ENCODE assay signal across 25 cellular contexts in genomic region chr6:34909484-34909883, GRCh38.
"Had no signal": no experiment of that assay in that cellular context is flagged by ENCODE, and none has a peak within 500 bp of the region (broad histone marks: within the 10 kb centered on the region; RNA-seq: fewer than 3 reads in every experiment).

No MANE protein-coding gene starts in this region.

- H3K4me3 ChIP-seq: body of pancreas, K562, Peyer's patch, SJSA1 had no signal

- H3K36me3 ChIP-seq: Peyer's patch had no signal

- ATAC-seq: activated CD8-positive, alpha-beta T cell treated with anti-CD3 and anti-CD28 coated beads, Interleukin-2, amount 10 ng/mL, durations not matched to agents 7 days and 5 days; body of pancreas; K562; SK-N-SH treated with all-trans-retinoic acid at 6 μM for 48 hours had no signal

- H3K9me3 Mint-ChIP-seq: activated naive CD4-positive, alpha-beta T cell treated with anti-CD3 and anti-CD28 coated beads, Interleukin-2, amount 50 U/mL, for 24 hours had no signal

- DNase-seq: activated CD4-positive, alpha-beta T cell treated with anti-CD3 and anti-CD28 coated beads for 48 hours; activated CD4-positive, alpha-beta T cell treated with anti-CD3 and anti-CD28 coated beads, Interleukin-2, amount 50 U/mL, for 4 hours; activated CD4-positive, CD25-positive, alpha-beta regulatory T cell treated with anti-CD3 and anti-CD28 coated beads, Interleukin-2, amount 50 U/mL, for 72 hours; activated CD8-positive, alpha-beta memory T cell treated with anti-CD3 and anti-CD28 coated beads, Interleukin-2, amount 50 U/mL, for 48 hours; activated CD8-positive, alpha-beta T cell treated with anti-CD3 and anti-CD28 coated beads, Interleukin-2, amount 10 ng/mL, durations not matched to agents 7 days and 5 days; activated naive CD4-positive, alpha-beta T cell; activated T-cell treated with anti-CD3 and anti-CD28 coated beads, Interleukin-2, amount 50 U/mL, for 1 hour; aorta; body of pancreas; central memory CD4-positive, alpha-beta T cell; Karpas-422; MM.1S; NCI-H1105; NCI-H146; NCI-H345; NCI-H510A; NCI-H526 treated with DMSO at 0.1 percent for 48 hours; Peyer's patch; SHP77; SW 1271 had no signal

- H3K27ac Mint-ChIP-seq: activated CD8-positive, alpha-beta T cell treated with anti-CD3 and anti-CD28 coated beads, Interleukin-2, amount 10 ng/mL, durations not matched to agents 7 days and 5 days; activated naive CD4-positive, alpha-beta T cell treated with anti-CD3 and anti-CD28 coated beads, Interleukin-2, amount 50 U/mL, for 24 hours had no signal

- H3K27me3 ChIP-seq: body of pancreas, Peyer's patch, SJSA1 had no signal

- H3K4me3 Mint-ChIP-seq: activated CD8-positive, alpha-beta T cell treated with anti-CD3 and anti-CD28 coated beads, Interleukin-2, amount 10 ng/mL, durations not matched to agents 7 days and 5 days; activated naive CD4-positive, alpha-beta T cell treated with anti-CD3 and anti-CD28 coated beads, Interleukin-2, amount 50 U/mL, for 24 hours had no signal

- H3K27me3 Mint-ChIP-seq: activated naive CD4-positive, alpha-beta T cell treated with anti-CD3 and anti-CD28 coated beads, Interleukin-2, amount 50 U/mL, for 24 hours had no signal

- H3K27ac ChIP-seq: body of pancreas, Peyer's patch, RWPE1, SJSA1 had no signal
